ENCODE assay signal across 1 cellular context in the genomic region with DNA sequence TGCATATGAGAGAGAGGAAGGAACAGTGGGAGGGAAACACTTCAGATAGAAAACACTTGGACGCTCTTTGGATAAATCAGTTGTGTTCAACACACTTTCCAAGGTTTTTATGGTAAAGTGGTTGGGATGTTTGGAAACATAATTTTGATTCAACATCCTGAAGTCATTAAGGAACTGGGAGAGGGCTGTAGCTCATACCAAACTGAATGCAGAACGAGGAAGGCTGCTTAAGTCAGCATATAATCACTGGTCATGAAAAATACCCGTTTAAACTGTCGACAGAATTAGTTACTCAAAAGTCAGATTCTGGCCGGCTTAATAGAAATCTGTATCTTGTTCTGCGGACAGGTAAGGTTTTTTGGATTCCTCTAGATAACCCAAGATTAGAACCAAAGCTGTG.
A peak's percentile ranks its signal among the peaks of the same experiment; 100 is the strongest.
TF ChIP-seq lines count a peak whose summit lies in the region.

No MANE protein-coding gene starts in this region.

TF ChIP-seq in IMR-90, 13 proteins besides CTCF, POLR2A, EP300 and RAD21:
- peak; percentile 8; the same call in 1 of the 2 replicates for TF ChIP-seq MAFK (IDR thresholded peaks at IDR 0.05; ENCODE audit: low read depth, low read length)
- TF ChIP-seq MXI1 (IDR thresholded peaks at IDR 0.05; ENCODE audit: borderline replicate concordance, low read depth, low read length): no peak
